Comparison of ENCODE assay signal across 1 cellular context in the genomic region with DNA sequence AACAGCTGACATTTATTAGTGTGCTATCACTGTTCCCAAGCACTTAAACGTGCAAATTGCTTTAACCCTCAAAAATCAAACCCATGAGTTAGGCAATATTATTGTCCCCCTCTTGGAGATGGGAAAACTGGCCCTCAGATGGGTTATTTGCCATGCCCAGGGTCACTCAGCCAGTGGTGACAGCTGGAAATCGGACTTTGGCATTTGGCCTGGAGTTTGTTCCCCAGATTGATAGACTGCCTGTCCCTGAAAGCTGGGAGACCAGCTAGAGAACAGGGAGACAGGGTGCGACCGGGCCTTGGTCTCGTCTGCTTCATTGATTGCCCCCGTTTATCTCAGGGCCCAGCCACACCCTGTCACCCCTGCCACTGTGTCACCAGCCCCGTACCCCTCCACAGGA.
TF ChIP-seq lines count a peak whose summit lies in the region.

No MANE protein-coding gene starts in this region.

TF ChIP-seq in GM12878, 131 proteins besides CTCF, POLR2A, EP300 and RAD21:
- TF ChIP-seq FOXK2 (IDR thresholded peaks at IDR 0.05), result no peak
- TF ChIP-seq, protein P1, sequence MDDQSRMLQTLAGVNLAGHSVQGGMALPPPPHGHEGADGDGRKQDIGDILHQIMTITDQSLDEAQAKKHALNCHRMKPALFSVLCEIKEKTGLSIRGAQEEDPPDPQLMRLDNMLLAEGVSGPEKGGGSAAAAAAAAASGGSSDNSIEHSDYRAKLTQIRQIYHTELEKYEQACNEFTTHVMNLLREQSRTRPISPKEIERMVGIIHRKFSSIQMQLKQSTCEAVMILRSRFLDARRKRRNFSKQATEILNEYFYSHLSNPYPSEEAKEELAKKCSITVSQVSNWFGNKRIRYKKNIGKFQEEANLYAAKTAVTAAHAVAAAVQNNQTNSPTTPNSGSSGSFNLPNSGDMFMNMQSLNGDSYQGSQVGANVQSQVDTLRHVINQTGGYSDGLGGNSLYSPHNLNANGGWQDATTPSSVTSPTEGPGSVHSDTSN (IDR thresholded peaks at IDR 0.05; ENCODE audit: insufficient replicate concordance, low read depth, low read length), result no peak
- no peak for TF ChIP-seq ZNF622 (IDR thresholded peaks at IDR 0.05)
- TF ChIP-seq POLR2AphosphoS5 (IDR thresholded peaks at IDR 0.05; ENCODE audit: low read length), result 0 out of 2 replicates have a peak, but pooled peaks have one; percentile 24
- TF ChIP-seq RAD51 (IDR thresholded peaks at IDR 0.05), result no peak
- TF ChIP-seq ZNF384 (IDR thresholded peaks at IDR 0.05; ENCODE audit: borderline replicate concordance, low read depth, low read length), result no peak
- TF ChIP-seq, protein P2, sequence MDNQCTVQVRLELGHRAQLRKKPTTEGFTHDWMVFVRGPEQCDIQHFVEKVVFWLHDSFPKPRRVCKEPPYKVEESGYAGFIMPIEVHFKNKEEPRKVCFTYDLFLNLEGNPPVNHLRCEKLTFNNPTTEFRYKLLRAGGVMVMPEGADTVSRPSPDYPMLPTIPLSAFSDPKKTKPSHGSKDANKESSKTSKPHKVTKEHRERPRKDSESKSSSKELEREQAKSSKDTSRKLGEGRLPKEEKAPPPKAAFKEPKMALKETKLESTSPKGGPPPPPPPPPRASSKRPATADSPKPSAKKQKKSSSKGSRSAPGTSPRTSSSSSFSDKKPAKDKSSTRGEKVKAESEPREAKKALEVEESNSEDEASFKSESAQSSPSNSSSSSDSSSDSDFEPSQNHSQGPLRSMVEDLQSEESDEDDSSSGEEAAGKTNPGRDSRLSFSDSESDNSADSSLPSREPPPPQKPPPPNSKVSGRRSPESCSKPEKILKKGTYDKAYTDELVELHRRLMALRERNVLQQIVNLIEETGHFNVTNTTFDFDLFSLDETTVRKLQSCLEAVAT (IDR thresholded peaks at IDR 0.05), result no peak
- TF ChIP-seq ZBED1 (IDR thresholded peaks at IDR 0.05; ENCODE audit: borderline replicate concordance), result no peak
- TF ChIP-seq NFXL1 (IDR thresholded peaks at IDR 0.05; ENCODE audit: borderline replicate concordance), result no peak
